ENCODE assay signal across 15 cellular contexts in the genomic region with DNA sequence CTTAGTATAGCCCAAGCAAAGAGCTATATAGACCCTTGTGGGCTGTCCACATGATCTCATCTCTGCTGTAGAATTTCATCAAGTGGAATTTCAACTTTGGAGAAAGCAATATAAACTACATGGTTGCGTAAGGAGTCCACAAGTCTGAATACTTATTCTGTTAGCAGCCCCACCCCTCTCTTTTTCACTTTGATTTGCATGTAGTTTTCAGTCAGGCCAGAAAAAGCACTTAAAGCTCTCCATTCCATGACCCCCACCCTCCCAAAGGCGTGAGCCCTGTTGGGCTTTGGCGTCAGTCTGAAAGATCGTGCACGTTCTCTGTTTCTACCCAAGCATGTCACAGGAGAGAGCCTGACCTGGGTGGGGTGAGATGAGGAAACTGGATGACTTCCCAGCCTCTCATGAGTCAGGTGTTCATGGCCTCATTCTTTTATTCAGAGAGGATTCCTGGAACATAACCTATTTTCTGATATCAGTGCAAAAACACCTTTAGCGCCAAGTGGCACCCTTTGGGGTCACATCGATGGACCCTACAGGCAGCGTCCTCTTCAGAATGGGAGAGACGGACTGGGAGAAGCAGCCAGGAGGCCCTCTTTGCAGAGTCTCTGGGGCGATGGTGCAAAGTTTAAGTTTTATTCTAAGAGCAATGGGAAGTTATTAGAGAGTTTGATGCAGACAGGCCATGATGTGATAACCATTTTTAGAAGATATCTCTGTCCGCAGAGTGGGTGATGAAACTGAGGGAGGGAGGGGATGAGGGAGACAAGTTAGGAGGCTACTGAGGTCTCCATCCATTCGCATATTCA. TPM values are rescaled to one million over a fixed set of nuclear protein-coding genes. Genes with fewer than 3 reads are reported as not detected.
DNase-seq lines count a peak whose midpoint lies in the region; ATAC-seq, FAIRE-seq and TF ChIP-seq lines count a peak whose summit lies in the region.
"Had no signal": no experiment of that assay in that cellular context is flagged by ENCODE, and none has a peak within 500 bp of the region (broad histone marks: within the 10 kb centered on the region; RNA-seq: fewer than 3 reads in every experiment).

No MANE protein-coding gene starts in this region.

- H3K27ac ChIP-seq in pancreas: no peak overlapping the region
- no peak overlapping the region for H3K27ac ChIP-seq in GM23338 (ENCODE audit: low read depth)

- H3K36me3 Mint-ChIP-seq in Calu3 (ENCODE audit: insufficient read depth, unreplicated experiment) (peaks cover 6% of the 10 kb centered on the region), GM23338 (ENCODE audit: low read depth) (peaks cover 6% of the 10 kb centered on the region)
- peaks cover 4% of the 10 kb centered on the region for H3K36me3 Mint-ChIP-seq in activated CD4-positive, alpha-beta memory T cell treated with anti-CD3 and anti-CD28 coated beads for 36 hours

- H3K27me3 Mint-ChIP-seq in Calu3 (ENCODE audit: unreplicated experiment) (no peaks in the 10 kb centered on the region), GM23338 (ENCODE audit: insufficient read depth, low read depth, poor library complexity) (peaks cover 2% of the 10 kb centered on the region)
- H3K27me3 Mint-ChIP-seq in activated CD4-positive, alpha-beta memory T cell treated with anti-CD3 and anti-CD28 coated beads for 36 hours: peaks cover 34% of the 10 kb centered on the region

- no peak overlapping the region for H3K4me3 ChIP-seq in adipocyte (ENCODE audit: low read length)
- H3K4me3 ChIP-seq in pancreas: no peak overlapping the region
- no peak overlapping the region for H3K4me3 ChIP-seq in GM23338

- peaks cover 49% of the 10 kb centered on the region for H3K4me1 Mint-ChIP-seq in Calu3 (ENCODE audit: low read depth, unreplicated experiment)
- no peaks in the 10 kb centered on the region for H3K4me1 Mint-ChIP-seq in GM23338
- peaks cover 7% of the 10 kb centered on the region for H3K4me1 Mint-ChIP-seq in activated CD4-positive, alpha-beta memory T cell treated with anti-CD3 and anti-CD28 coated beads for 36 hours (ENCODE audit: low read depth)
- H3K4me1 Mint-ChIP-seq: nephron progenitor cell had no signal

- peak overlapping the region; percentile 87 for H3K27ac Mint-ChIP-seq in Calu3 (ENCODE audit: unreplicated experiment)
- H3K27ac Mint-ChIP-seq in GM23338: no peak overlapping the region
- no peak overlapping the region for H3K27ac Mint-ChIP-seq in activated CD4-positive, alpha-beta memory T cell treated with anti-CD3 and anti-CD28 coated beads for 36 hours
- H3K27ac Mint-ChIP-seq: endodermal cell, nephron progenitor cell had no signal

- WGBS in pancreas, 2 donors: 75 to 85% methylated on average over 12 of the region's 12 CpGs

- peaks cover 5% of the 10 kb centered on the region for H3K4me1 ChIP-seq in adipocyte (ENCODE audit: control insufficient read depth, insufficient read depth, low read length)
- no peaks in the 10 kb centered on the region for H3K4me1 ChIP-seq in pancreas
- H3K4me1 ChIP-seq in GM23338 (ENCODE audit: insufficient read depth): no peaks in the 10 kb centered on the region

- no peak for TF ChIP-seq CTCF in Calu3 (IDR thresholded peaks at IDR 0.05; ENCODE audit: unreplicated experiment)
- TF ChIP-seq CTCF in pancreas (IDR thresholded peaks at IDR 0.05): no peak
- no peak for TF ChIP-seq CTCF in GM23338 (conservative IDR thresholded peaks at IDR 0.05; ENCODE audit: low read depth in 2 of 2)

- H3K4me2 ChIP-seq in GM23338: no peak overlapping the region

- H4K20me1 ChIP-seq in GM23338 (replicated peaks; ENCODE audit: insufficient read depth): no peaks in the 10 kb centered on the region

- H3K9me3 ChIP-seq in adipocyte (ENCODE audit: control insufficient read depth, low read length) (peaks cover 7% of the 10 kb centered on the region), pancreas (no peaks in the 10 kb centered on the region)

- CTCF ChIA-PET in Calu3 (lab: Charles Lee): interaction anchor here (2.4 kb wide), 1 partner anchor 31 kb away, joined by 12 read pairs; no protein-coding TSS in a partner anchor
- CTCF ChIA-PET in activated CD4-positive, alpha-beta memory T cell treated with anti-CD3 and anti-CD28 coated beads for 36 hours (lab: Charles Lee): interaction anchor here (0.6 to 2.1 kb wide), 3 partner anchors 30 to 111 kb away, joined by 3 to 8 read pairs (median 5); no protein-coding TSS in a partner anchor

- H3K27me3 ChIP-seq in adipocyte (replicated peaks; ENCODE audit: control insufficient read depth, insufficient read depth, low read length): peaks cover 20% of the 10 kb centered on the region
- no peaks in the 10 kb centered on the region for H3K27me3 ChIP-seq in pancreas
- H3K27me3 ChIP-seq in GM23338 (ENCODE audit: insufficient read depth): no peaks in the 10 kb centered on the region

- H3K9me3 Mint-ChIP-seq in Calu3 (ENCODE audit: low read depth, unreplicated experiment): peaks cover 12% of the 10 kb centered on the region
- peaks cover 16% of the 10 kb centered on the region for H3K9me3 Mint-ChIP-seq in GM23338
- peaks cover 7% of the 10 kb centered on the region for H3K9me3 Mint-ChIP-seq in activated CD4-positive, alpha-beta memory T cell treated with anti-CD3 and anti-CD28 coated beads for 36 hours

- H3K4me3 Mint-ChIP-seq in Calu3 (ENCODE audit: low read depth, unreplicated experiment) (no peak overlapping the region), GM23338 (no peak overlapping the region)
- H3K4me3 Mint-ChIP-seq in activated CD4-positive, alpha-beta memory T cell treated with anti-CD3 and anti-CD28 coated beads for 36 hours: no peak overlapping the region
- H3K4me3 Mint-ChIP-seq: endodermal cell, nephron progenitor cell had no signal

- H3F3A ChIP-seq in GM23338 (replicated peaks; ENCODE audit: low read depth): no peaks in the 10 kb centered on the region

- FAIRE-seq in pancreas (lab: Jason Lieb, UNC): no peak

- H3K9me2 ChIP-seq in GM23338 (ENCODE audit: insufficient read depth): peaks cover 6% of the 10 kb centered on the region; the same call in 1 of the 2 replicates

- intact Hi-C loops in Calu3 (cut with micrococcal nuclease; ENCODE audit: unreplicated experiment): no loop called here
- intact Hi-C loops in left ventricle myocardium superior (cut with micrococcal nuclease): no loop called here
- intact Hi-C loops in pancreas (cut with DNase I): no loop called here
- intact Hi-C loops in activated CD4-positive, alpha-beta memory T cell treated with anti-CD3 and anti-CD28 coated beads for 36 hours (cut with micrococcal nuclease): no loop called here

- no peaks in the 10 kb centered on the region for H3K79me2 ChIP-seq in GM23338 (replicated peaks; ENCODE audit: insufficient read depth)

- POLR2A ChIA-PET in activated CD4-positive, alpha-beta memory T cell treated with anti-CD3 and anti-CD28 coated beads for 36 hours (lab: Charles Lee): no interaction called here

- no peak overlapping the region for H2AFZ ChIP-seq in GM23338

- no peak overlapping the region for H3K9ac ChIP-seq in adipocyte (ENCODE audit: low read length)

- peak; percentile 21 for ATAC-seq in left ventricle myocardium superior
- ATAC-seq in pancreas: peak in 3 of 4 donors; percentile 20 to 83 (median 36)
- no peak for ATAC-seq in GM23338
- ATAC-seq: HCT116, SK-N-SH treated with all-trans-retinoic acid at 6 μM for 48 hours had no signal

- no TSS peak for BruUV-seq in Calu3 (replicated peaks; lab: Mats Ljungman, UMichigan)

- H3K36me3 ChIP-seq in adipocyte (ENCODE audit: control insufficient read depth, insufficient read depth, low read length, severe bottlenecking) (no peaks in the 10 kb centered on the region), pancreas (no peaks in the 10 kb centered on the region), GM23338 (ENCODE audit: insufficient read depth) (no peaks in the 10 kb centered on the region)

- peak; percentile 66 for DNase-seq in Calu3
- peak; percentile 51 for DNase-seq in adipocyte (ENCODE audit: low read depth)
- no peak for DNase-seq in left ventricle myocardium superior
- no peak for DNase-seq in pancreas
- DNase-seq in GM23338 (ENCODE audit: low spot score): no peak
- DNase-seq in activated CD4-positive, alpha-beta memory T cell treated with anti-CD3 and anti-CD28 coated beads for 36 hours: no peak
- DNase-seq in hypothalamus (lab: John Stamatoyannopoulos, UW): no peak
- no peak for DNase-seq in activated CD4-positive, alpha-beta T cell treated with anti-CD3 and anti-CD28 coated beads for 4 hours
- DNase-seq: activated CD4-positive, alpha-beta T cell treated with anti-CD3 and anti-CD28 coated beads for 1 hour; NCI-H1436; NCI-H774; nephron progenitor cell had no signal

TF ChIP-seq in GM23338, 12 proteins besides CTCF, POLR2A, EP300 and RAD21 (continues in another document):
- no peak for TF ChIP-seq ZNF114 (CRISPR knock-in tag; IDR thresholded peaks at IDR 0.05)
- TF ChIP-seq, protein P1, sequence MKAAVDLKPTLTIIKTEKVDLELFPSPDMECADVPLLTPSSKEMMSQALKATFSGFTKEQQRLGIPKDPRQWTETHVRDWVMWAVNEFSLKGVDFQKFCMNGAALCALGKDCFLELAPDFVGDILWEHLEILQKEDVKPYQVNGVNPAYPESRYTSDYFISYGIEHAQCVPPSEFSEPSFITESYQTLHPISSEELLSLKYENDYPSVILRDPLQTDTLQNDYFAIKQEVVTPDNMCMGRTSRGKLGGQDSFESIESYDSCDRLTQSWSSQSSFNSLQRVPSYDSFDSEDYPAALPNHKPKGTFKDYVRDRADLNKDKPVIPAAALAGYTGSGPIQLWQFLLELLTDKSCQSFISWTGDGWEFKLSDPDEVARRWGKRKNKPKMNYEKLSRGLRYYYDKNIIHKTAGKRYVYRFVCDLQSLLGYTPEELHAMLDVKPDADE (IDR thresholded peaks at IDR 0.05): no peak
- TF ChIP-seq EZH2 (IDR thresholded peaks at IDR 0.05; ENCODE audit: low read depth, unreplicated experiment): no peak

RNA-seq across cellular contexts. Expression of a gene that starts 55.8 kb away (rescaled TPM):
- total RNA-seq in Calu3 (2022): 16.7 and 17.7 TPM in 2 replicates
- total RNA-seq in left ventricle myocardium superior: 15.7 TPM
- total RNA-seq in pancreas: 1 to 10 TPM; 3.2 to 5.0 (median 4.3) TPM
- 1 to 10 TPM; 3.7 to 7.9 TPM for polyA plus RNA-seq in pancreas
- 20.1 TPM in 2 replicates for total RNA-seq in GM23338 (2014; rRNA removed; shearing (Covaris generic))
- 64.1 and 71.5 TPM in 2 replicates for polyA plus RNA-seq in GM23338 (2016; fragmentation: Nextera tagmentation; extraction: Ambion mirVana)
- 10 to 100 TPM; 22.1 to 22.9 TPM for total RNA-seq in activated CD4-positive, alpha-beta memory T cell treated with anti-CD3 and anti-CD28 coated beads for 36 hours

RNA-seq across cellular contexts. Expression of a gene that starts 56.0 kb away (rescaled TPM):
- 23.8 and 24.3 TPM in 2 replicates for total RNA-seq in Calu3 (2022)
- 7.9 TPM for total RNA-seq in left ventricle myocardium superior
- 10 to 100 TPM; 14.2 to 29.9 (median 19.5) TPM for total RNA-seq in pancreas
- 10 to 100 TPM; 17.2 to 26.7 TPM for polyA plus RNA-seq in pancreas
- 31.7 and 34.9 TPM in 2 replicates for total RNA-seq in GM23338 (2014; rRNA removed; shearing (Covaris generic))
- polyA plus RNA-seq in GM23338 (2016; fragmentation: Nextera tagmentation; extraction: Ambion mirVana): 41.5 and 42.8 TPM in 2 replicates
- total RNA-seq in activated CD4-positive, alpha-beta memory T cell treated with anti-CD3 and anti-CD28 coated beads for 36 hours: 10 to 100 TPM; 27.8 to 31.6 TPM

Comparison
In these comparisons a context has a peak if more than half of its experiments do, and no peak if none do; other contexts are left out.
1. DNase-seq: peak in Calu3 (single experiment) and adipocyte (single experiment); none in left ventricle myocardium superior (single experiment), pancreas (0 of 6), GM23338 (single experiment), activated CD4-positive, alpha-beta memory T cell treated with anti-CD3 and anti-CD28 coated beads for 36 hours (single experiment), hypothalamus (0 of 51) and activated CD4-positive, alpha-beta T cell treated with anti-CD3 and anti-CD28 coated beads for 4 hours (0 of 2).